In genomic region chr3:142319094-142319493, GRCh38 we compare ENCODE assay signal across 1 cellular context.
A peak's percentile ranks its signal among the peaks of the same experiment; 100 is the strongest.
TF ChIP-seq lines count a peak whose summit lies in the region.

No MANE protein-coding gene starts in this region.

TF ChIP-seq in K562, 482 proteins besides CTCF, POLR2A, EP300 and RAD21 (continued from another document and continues in another):
- TF ChIP-seq, protein P1, sequence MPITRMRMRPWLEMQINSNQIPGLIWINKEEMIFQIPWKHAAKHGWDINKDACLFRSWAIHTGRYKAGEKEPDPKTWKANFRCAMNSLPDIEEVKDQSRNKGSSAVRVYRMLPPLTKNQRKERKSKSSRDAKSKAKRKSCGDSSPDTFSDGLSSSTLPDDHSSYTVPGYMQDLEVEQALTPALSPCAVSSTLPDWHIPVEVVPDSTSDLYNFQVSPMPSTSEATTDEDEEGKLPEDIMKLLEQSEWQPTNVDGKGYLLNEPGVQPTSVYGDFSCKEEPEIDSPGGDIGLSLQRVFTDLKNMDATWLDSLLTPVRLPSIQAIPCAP (CRISPR knock-in tag; IDR thresholded peaks at IDR 0.05; ENCODE audit: borderline replicate concordance): no peak
- TF ChIP-seq, protein P2, sequence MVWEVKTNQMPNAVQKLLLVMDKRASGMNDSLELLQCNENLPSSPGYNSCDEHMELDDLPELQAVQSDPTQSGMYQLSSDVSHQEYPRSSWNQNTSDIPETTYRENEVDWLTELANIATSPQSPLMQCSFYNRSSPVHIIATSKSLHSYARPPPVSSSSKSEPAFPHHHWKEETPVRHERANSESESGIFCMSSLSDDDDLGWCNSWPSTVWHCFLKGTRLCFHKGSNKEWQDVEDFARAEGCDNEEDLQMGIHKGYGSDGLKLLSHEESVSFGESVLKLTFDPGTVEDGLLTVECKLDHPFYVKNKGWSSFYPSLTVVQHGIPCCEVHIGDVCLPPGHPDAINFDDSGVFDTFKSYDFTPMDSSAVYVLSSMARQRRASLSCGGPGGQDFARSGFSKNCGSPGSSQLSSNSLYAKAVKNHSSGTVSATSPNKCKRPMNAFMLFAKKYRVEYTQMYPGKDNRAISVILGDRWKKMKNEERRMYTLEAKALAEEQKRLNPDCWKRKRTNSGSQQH (CRISPR knock-in tag; IDR thresholded peaks at IDR 0.05): no peak
- no peak for TF ChIP-seq JUN (IDR thresholded peaks at IDR 0.05; ENCODE audit: borderline replicate concordance, low read depth, low read length)
- no peak for TF ChIP-seq JUN (CRISPR knock-in tag; IDR thresholded peaks at IDR 0.05; ENCODE audit: borderline replicate concordance)
- no peak for TF ChIP-seq ZNF124 (CRISPR knock-in tag; IDR thresholded peaks at IDR 0.05)
- peak; percentile 46; the same call in 1 of the 2 replicates for TF ChIP-seq PML (IDR thresholded peaks at IDR 0.05; ENCODE audit: low read length)
- no peak for TF ChIP-seq BMI1 (IDR thresholded peaks at IDR 0.05; ENCODE audit: low read length)
- TF ChIP-seq, protein P3, sequence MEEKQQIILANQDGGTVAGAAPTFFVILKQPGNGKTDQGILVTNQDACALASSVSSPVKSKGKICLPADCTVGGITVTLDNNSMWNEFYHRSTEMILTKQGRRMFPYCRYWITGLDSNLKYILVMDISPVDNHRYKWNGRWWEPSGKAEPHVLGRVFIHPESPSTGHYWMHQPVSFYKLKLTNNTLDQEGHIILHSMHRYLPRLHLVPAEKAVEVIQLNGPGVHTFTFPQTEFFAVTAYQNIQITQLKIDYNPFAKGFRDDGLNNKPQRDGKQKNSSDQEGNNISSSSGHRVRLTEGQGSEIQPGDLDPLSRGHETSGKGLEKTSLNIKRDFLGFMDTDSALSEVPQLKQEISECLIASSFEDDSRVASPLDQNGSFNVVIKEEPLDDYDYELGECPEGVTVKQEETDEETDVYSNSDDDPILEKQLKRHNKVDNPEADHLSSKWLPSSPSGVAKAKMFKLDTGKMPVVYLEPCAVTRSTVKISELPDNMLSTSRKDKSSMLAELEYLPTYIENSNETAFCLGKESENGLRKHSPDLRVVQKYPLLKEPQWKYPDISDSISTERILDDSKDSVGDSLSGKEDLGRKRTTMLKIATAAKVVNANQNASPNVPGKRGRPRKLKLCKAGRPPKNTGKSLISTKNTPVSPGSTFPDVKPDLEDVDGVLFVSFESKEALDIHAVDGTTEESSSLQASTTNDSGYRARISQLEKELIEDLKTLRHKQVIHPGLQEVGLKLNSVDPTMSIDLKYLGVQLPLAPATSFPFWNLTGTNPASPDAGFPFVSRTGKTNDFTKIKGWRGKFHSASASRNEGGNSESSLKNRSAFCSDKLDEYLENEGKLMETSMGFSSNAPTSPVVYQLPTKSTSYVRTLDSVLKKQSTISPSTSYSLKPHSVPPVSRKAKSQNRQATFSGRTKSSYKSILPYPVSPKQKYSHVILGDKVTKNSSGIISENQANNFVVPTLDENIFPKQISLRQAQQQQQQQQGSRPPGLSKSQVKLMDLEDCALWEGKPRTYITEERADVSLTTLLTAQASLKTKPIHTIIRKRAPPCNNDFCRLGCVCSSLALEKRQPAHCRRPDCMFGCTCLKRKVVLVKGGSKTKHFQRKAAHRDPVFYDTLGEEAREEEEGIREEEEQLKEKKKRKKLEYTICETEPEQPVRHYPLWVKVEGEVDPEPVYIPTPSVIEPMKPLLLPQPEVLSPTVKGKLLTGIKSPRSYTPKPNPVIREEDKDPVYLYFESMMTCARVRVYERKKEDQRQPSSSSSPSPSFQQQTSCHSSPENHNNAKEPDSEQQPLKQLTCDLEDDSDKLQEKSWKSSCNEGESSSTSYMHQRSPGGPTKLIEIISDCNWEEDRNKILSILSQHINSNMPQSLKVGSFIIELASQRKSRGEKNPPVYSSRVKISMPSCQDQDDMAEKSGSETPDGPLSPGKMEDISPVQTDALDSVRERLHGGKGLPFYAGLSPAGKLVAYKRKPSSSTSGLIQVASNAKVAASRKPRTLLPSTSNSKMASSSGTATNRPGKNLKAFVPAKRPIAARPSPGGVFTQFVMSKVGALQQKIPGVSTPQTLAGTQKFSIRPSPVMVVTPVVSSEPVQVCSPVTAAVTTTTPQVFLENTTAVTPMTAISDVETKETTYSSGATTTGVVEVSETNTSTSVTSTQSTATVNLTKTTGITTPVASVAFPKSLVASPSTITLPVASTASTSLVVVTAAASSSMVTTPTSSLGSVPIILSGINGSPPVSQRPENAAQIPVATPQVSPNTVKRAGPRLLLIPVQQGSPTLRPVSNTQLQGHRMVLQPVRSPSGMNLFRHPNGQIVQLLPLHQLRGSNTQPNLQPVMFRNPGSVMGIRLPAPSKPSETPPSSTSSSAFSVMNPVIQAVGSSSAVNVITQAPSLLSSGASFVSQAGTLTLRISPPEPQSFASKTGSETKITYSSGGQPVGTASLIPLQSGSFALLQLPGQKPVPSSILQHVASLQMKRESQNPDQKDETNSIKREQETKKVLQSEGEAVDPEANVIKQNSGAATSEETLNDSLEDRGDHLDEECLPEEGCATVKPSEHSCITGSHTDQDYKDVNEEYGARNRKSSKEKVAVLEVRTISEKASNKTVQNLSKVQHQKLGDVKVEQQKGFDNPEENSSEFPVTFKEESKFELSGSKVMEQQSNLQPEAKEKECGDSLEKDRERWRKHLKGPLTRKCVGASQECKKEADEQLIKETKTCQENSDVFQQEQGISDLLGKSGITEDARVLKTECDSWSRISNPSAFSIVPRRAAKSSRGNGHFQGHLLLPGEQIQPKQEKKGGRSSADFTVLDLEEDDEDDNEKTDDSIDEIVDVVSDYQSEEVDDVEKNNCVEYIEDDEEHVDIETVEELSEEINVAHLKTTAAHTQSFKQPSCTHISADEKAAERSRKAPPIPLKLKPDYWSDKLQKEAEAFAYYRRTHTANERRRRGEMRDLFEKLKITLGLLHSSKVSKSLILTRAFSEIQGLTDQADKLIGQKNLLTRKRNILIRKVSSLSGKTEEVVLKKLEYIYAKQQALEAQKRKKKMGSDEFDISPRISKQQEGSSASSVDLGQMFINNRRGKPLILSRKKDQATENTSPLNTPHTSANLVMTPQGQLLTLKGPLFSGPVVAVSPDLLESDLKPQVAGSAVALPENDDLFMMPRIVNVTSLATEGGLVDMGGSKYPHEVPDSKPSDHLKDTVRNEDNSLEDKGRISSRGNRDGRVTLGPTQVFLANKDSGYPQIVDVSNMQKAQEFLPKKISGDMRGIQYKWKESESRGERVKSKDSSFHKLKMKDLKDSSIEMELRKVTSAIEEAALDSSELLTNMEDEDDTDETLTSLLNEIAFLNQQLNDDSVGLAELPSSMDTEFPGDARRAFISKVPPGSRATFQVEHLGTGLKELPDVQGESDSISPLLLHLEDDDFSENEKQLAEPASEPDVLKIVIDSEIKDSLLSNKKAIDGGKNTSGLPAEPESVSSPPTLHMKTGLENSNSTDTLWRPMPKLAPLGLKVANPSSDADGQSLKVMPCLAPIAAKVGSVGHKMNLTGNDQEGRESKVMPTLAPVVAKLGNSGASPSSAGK (IDR thresholded peaks at IDR 0.05): no peak; the same call in 1 of the 2 replicates
- TF ChIP-seq SPI1 (IDR thresholded peaks at IDR 0.05; ENCODE audit: borderline replicate concordance, low read depth, low read length): no peak
- no peak for TF ChIP-seq ZC3H8 (IDR thresholded peaks at IDR 0.05)
- TF ChIP-seq, protein P4, sequence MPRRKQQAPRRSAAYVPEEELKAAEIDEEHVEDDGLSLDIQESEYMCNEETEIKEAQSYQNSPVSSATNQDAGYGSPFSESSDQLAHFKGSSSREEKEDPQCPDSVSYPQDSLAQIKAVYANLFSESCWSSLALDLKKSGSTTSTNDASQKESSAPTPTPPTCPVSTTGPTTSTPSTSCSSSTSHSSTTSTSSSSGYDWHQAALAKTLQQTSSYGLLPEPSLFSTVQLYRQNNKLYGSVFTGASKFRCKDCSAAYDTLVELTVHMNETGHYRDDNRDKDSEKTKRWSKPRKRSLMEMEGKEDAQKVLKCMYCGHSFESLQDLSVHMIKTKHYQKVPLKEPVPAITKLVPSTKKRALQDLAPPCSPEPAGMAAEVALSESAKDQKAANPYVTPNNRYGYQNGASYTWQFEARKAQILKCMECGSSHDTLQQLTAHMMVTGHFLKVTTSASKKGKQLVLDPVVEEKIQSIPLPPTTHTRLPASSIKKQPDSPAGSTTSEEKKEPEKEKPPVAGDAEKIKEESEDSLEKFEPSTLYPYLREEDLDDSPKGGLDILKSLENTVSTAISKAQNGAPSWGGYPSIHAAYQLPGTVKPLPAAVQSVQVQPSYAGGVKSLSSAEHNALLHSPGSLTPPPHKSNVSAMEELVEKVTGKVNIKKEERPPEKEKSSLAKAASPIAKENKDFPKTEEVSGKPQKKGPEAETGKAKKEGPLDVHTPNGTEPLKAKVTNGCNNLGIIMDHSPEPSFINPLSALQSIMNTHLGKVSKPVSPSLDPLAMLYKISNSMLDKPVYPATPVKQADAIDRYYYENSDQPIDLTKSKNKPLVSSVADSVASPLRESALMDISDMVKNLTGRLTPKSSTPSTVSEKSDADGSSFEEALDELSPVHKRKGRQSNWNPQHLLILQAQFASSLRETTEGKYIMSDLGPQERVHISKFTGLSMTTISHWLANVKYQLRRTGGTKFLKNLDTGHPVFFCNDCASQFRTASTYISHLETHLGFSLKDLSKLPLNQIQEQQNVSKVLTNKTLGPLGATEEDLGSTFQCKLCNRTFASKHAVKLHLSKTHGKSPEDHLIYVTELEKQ (CRISPR knock-in tag; IDR thresholded peaks at IDR 0.05): no peak
- no peak for TF ChIP-seq FOXO4 (CRISPR knock-in tag; IDR thresholded peaks at IDR 0.05)
- no peak for TF ChIP-seq EWSR1 (IDR thresholded peaks at IDR 0.05; ENCODE audit: borderline replicate concordance, low read depth, partially characterized antibody)
- no peak for TF ChIP-seq RBM34 (IDR thresholded peaks at IDR 0.05; ENCODE audit: borderline replicate concordance, insufficient read depth, low read length)
- TF ChIP-seq ARID3A (IDR thresholded peaks at IDR 0.05; ENCODE audit: borderline replicate concordance, low read depth, low read length): peak; percentile 90
- TF ChIP-seq, protein P5, sequence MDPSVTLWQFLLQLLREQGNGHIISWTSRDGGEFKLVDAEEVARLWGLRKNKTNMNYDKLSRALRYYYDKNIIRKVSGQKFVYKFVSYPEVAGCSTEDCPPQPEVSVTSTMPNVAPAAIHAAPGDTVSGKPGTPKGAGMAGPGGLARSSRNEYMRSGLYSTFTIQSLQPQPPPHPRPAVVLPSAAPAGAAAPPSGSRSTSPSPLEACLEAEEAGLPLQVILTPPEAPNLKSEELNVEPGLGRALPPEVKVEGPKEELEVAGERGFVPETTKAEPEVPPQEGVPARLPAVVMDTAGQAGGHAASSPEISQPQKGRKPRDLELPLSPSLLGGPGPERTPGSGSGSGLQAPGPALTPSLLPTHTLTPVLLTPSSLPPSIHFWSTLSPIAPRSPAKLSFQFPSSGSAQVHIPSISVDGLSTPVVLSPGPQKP (CRISPR knock-in tag; IDR thresholded peaks at IDR 0.05): no peak
- TF ChIP-seq, protein P6, sequence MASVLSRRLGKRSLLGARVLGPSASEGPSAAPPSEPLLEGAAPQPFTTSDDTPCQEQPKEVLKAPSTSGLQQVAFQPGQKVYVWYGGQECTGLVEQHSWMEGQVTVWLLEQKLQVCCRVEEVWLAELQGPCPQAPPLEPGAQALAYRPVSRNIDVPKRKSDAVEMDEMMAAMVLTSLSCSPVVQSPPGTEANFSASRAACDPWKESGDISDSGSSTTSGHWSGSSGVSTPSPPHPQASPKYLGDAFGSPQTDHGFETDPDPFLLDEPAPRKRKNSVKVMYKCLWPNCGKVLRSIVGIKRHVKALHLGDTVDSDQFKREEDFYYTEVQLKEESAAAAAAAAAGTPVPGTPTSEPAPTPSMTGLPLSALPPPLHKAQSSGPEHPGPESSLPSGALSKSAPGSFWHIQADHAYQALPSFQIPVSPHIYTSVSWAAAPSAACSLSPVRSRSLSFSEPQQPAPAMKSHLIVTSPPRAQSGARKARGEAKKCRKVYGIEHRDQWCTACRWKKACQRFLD (CRISPR knock-in tag; IDR thresholded peaks at IDR 0.05): no peak
- peak; percentile 62 for TF ChIP-seq FOXM1 (IDR thresholded peaks at IDR 0.05; ENCODE audit: low read depth)
- no peak for TF ChIP-seq FOXM1 (CRISPR knock-in tag; IDR thresholded peaks at IDR 0.05; ENCODE audit: low read depth)
- TF ChIP-seq, protein P7, sequence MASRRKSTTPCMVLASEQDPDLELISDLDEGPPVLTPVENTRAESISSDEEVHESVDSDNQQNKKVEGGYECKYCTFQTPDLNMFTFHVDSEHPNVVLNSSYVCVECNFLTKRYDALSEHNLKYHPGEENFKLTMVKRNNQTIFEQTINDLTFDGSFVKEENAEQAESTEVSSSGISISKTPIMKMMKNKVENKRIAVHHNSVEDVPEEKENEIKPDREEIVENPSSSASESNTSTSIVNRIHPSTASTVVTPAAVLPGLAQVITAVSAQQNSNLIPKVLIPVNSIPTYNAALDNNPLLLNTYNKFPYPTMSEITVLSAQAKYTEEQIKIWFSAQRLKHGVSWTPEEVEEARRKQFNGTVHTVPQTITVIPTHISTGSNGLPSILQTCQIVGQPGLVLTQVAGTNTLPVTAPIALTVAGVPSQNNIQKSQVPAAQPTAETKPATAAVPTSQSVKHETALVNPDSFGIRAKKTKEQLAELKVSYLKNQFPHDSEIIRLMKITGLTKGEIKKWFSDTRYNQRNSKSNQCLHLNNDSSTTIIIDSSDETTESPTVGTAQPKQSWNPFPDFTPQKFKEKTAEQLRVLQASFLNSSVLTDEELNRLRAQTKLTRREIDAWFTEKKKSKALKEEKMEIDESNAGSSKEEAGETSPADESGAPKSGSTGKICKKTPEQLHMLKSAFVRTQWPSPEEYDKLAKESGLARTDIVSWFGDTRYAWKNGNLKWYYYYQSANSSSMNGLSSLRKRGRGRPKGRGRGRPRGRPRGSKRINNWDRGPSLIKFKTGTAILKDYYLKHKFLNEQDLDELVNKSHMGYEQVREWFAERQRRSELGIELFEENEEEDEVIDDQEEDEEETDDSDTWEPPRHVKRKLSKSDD (conservative IDR thresholded peaks at IDR 0.05; ENCODE audit: low read length): no peak
- TF ChIP-seq, protein P8, sequence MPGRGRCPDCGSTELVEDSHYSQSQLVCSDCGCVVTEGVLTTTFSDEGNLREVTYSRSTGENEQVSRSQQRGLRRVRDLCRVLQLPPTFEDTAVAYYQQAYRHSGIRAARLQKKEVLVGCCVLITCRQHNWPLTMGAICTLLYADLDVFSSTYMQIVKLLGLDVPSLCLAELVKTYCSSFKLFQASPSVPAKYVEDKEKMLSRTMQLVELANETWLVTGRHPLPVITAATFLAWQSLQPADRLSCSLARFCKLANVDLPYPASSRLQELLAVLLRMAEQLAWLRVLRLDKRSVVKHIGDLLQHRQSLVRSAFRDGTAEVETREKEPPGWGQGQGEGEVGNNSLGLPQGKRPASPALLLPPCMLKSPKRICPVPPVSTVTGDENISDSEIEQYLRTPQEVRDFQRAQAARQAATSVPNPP (IDR thresholded peaks at IDR 0.05; ENCODE audit: borderline replicate concordance, insufficient read depth, insufficient read length): no peak
